In genomic region chr16:17204248-17205043, GRCh38 we compare ENCODE assay signal across 22 cellular contexts.
"Had no signal": no experiment of that assay in that cellular context is flagged by ENCODE, and none has a peak within 500 bp of the region (broad histone marks: within the 10 kb centered on the region; RNA-seq: fewer than 3 reads in every experiment).

No MANE protein-coding gene starts in this region.

- H3K9me3 Mint-ChIP-seq: activated naive CD4-positive, alpha-beta T cell treated with anti-CD3 and anti-CD28 coated beads, Interleukin-2, amount 50 U/mL, for 72 hours; immature natural killer cell; natural killer cell treated with Interleukin-12 subunit alpha and Interleukin-12 subunit beta and Interleukin-15 and Interleukin-18, amount 100 ng/mL, for 72 hours; stimulated activated naive CD8-positive, alpha-beta T cell treated with anti-CD3 and anti-CD28 coated beads, Interleukin-15, amount 100 ng/mL, for 72 hours had no signal

- H3K36me3 Mint-ChIP-seq: activated naive CD4-positive, alpha-beta T cell treated with anti-CD3 and anti-CD28 coated beads, Interleukin-2, amount 50 U/mL, for 72 hours; natural killer cell treated with Interleukin-12 subunit alpha and Interleukin-12 subunit beta and Interleukin-15 and Interleukin-18, amount 100 ng/mL, for 72 hours had no signal

- FAIRE-seq: bronchial epithelial cell, endothelial cell of umbilical vein, small intestine had no signal

- H3K27ac Mint-ChIP-seq: activated naive CD4-positive, alpha-beta T cell treated with anti-CD3 and anti-CD28 coated beads, Interleukin-2, amount 50 U/mL, for 72 hours; natural killer cell treated with Interleukin-12 subunit alpha and Interleukin-12 subunit beta and Interleukin-15 and Interleukin-18, amount 100 ng/mL, for 72 hours; stimulated activated naive CD8-positive, alpha-beta T cell treated with anti-CD3 and anti-CD28 coated beads, Interleukin-15, amount 100 ng/mL, for 72 hours had no signal

- H3K27me3 Mint-ChIP-seq: natural killer cell treated with Interleukin-12 subunit alpha and Interleukin-12 subunit beta and Interleukin-15 and Interleukin-18, amount 100 ng/mL, for 72 hours; stimulated activated naive CD8-positive, alpha-beta T cell treated with anti-CD3 and anti-CD28 coated beads, Interleukin-15, amount 100 ng/mL, for 72 hours had no signal

- H3K4me1 Mint-ChIP-seq: stimulated activated naive CD8-positive, alpha-beta T cell treated with anti-CD3 and anti-CD28 coated beads, Interleukin-15, amount 100 ng/mL, for 72 hours had no signal

- ATAC-seq: activated naive CD4-positive, alpha-beta T cell treated with anti-CD3 and anti-CD28 coated beads, Interleukin-2, amount 50 U/mL, for 72 hours; gastroesophageal sphincter; natural killer cell treated with Interleukin-12 subunit alpha and Interleukin-12 subunit beta and Interleukin-15 and Interleukin-18, amount 100 ng/mL, for 72 hours; stimulated activated naive CD8-positive, alpha-beta T cell treated with anti-CD3 and anti-CD28 coated beads, Interleukin-15, amount 100 ng/mL, for 72 hours had no signal

- H3K4me3 Mint-ChIP-seq: immature natural killer cell; natural killer cell treated with Interleukin-12 subunit alpha and Interleukin-12 subunit beta and Interleukin-15 and Interleukin-18, amount 100 ng/mL, for 72 hours; stimulated activated naive CD8-positive, alpha-beta T cell treated with anti-CD3 and anti-CD28 coated beads, Interleukin-15, amount 100 ng/mL, for 72 hours had no signal

- DNase-seq: activated CD4-positive, CD25-positive, alpha-beta regulatory T cell treated with anti-CD3 and anti-CD28 coated beads, Interleukin-2, amount 50 U/mL, for 72 hours; activated gamma-delta T cell treated with Interleukin-2 at 50 U/mL for 16 hours; adrenal gland; effector CD8-positive, alpha-beta T cell; heart right ventricle; immature natural killer cell; kidney glomerular epithelial cell; mesendoderm; posterior cingulate gyrus; retina; small intestine; stimulated activated CD4-positive, alpha-beta T cell treated with anti-CD3 and anti-CD28 coated beads, Interleukin-15, amount 100 ng/mL, for 24 hours; stimulated activated CD4-positive, alpha-beta T cell treated with anti-CD3 and anti-CD28 coated beads, Interleukin-2, amount 100 ng/mL, for 48 hours; stimulated activated naive CD8-positive, alpha-beta T cell treated with anti-CD3 and anti-CD28 coated beads, Interleukin-15, amount 100 ng/mL, for 72 hours; T-helper 1 cell; T-helper 9 cell; transverse colon had no signal
